ENCODE assay signal across 11 cellular contexts in the genomic region with DNA sequence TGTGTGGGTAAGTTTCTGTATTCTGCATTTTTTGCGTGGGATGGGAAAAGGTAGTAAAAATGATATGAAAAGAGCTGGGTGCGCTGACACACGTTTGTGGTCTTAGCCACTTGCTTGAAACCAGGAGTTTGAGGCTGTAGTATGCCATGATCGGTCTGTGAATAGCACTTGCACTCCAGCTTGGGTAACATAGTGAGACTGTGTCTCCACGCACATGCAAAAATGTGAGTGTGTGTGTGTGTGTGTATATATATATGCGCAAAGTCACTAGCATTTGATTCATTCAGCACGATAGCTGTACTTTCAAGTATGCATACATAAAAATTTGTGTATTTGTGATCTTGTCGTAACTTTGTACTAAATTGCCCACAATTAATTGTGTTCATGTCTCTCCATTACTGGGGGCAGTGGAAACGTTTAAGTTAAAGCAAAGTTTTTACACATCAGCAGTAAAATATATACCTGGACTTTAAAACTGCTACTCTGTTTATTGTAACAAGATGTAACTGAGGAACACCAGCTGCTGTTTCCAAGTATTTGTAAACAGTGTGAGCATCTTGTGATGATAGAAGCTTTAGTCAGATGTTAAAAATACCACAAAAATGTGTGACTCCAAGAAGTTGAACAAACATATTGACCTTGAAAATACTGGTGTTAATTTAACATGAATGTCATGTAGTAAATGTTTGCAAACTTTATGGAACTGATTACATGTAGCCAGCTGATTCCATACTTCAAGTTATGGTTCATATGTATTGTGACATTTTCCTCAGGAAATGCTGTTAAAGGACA. TPM values are rescaled to one million over a fixed set of nuclear protein-coding genes. Genes with fewer than 3 reads are reported as not detected.
DNase-seq lines count a peak whose midpoint lies in the region; ATAC-seq and TF ChIP-seq lines count a peak whose summit lies in the region.
"Had no signal": no experiment of that assay in that cellular context is flagged by ENCODE, and none has a peak within 500 bp of the region (broad histone marks: within the 10 kb centered on the region; RNA-seq: fewer than 3 reads in every experiment).

No MANE protein-coding gene starts in this region.

- H3K27ac ChIP-seq in CD4-positive, CD25-positive, alpha-beta regulatory T cell (ENCODE audit: insufficient read depth, low read length, poor library complexity, severe bottlenecking) = no peak overlapping the region
- peak overlapping the region in 3 of 4 donors; percentile 27 to 43 (median 40) for H3K27ac ChIP-seq in Peyer's patch
- no peak overlapping the region for H3K27ac ChIP-seq in effector memory CD4-positive, alpha-beta T cell (ENCODE audit: insufficient read depth, low read length, poor library complexity, severe bottlenecking)

- no peak for DNase-seq in CD4-positive, CD25-positive, alpha-beta regulatory T cell
- no peak for DNase-seq in Peyer's patch
- DNase-seq in epithelial cell of esophagus (ENCODE audit: low read depth) = peak; percentile 64
- no peak for DNase-seq in nephron progenitor cell
- DNase-seq in activated CD8-positive, alpha-beta memory T cell treated with anti-CD3 and anti-CD28 coated beads, Interleukin-2, amount 50 U/mL, for 48 hours = no peak
- DNase-seq in effector memory CD4-positive, alpha-beta T cell = no peak
- DNase-seq in HT-29 (ENCODE audit: low spot score) = no peak
- DNase-seq: activated B cell treated with CpG ODN at 0.5 μM for 24 hours; NCI-H2227 treated with DMSO at 0.1 percent for 48 hours; stimulated activated CD4-positive, alpha-beta T cell treated with anti-CD3 and anti-CD28 coated beads, Interleukin-4, amount 100 ng/mL, for 4 hours had no signal

- no peaks in the 10 kb centered on the region for H3K4me1 ChIP-seq in CD4-positive, CD25-positive, alpha-beta regulatory T cell (ENCODE audit: control insufficient read depth, insufficient read depth, low read length, poor library complexity, severe bottlenecking)
- peaks cover 0 to 18% (median 2%) of the 10 kb centered on the region in 4 donors for H3K4me1 ChIP-seq in Peyer's patch
- no peaks in the 10 kb centered on the region for H3K4me1 ChIP-seq in effector memory CD4-positive, alpha-beta T cell (ENCODE audit: control insufficient read depth, insufficient read depth, low read length, poor library complexity, severe bottlenecking)

- H3K4me3 Mint-ChIP-seq in CD4-positive, CD25-positive, alpha-beta regulatory T cell = peak overlapping the region in 2 of 4 donors; percentile 2 to 39
- H3K4me3 Mint-ChIP-seq in nephron progenitor cell = no peak overlapping the region
- H3K4me3 Mint-ChIP-seq: activated B cell treated with CpG ODN at 0.5 μM for 24 hours had no signal

- H3K27ac Mint-ChIP-seq in CD4-positive, CD25-positive, alpha-beta regulatory T cell = peak overlapping the region in 2 of 3 donors; percentile 10 to 50
- H3K27ac Mint-ChIP-seq in nephron progenitor cell = peak overlapping the region; percentile 62
- H3K27ac Mint-ChIP-seq: activated B cell treated with CpG ODN at 0.5 μM for 24 hours had no signal

- H3K9me3 Mint-ChIP-seq in CD4-positive, CD25-positive, alpha-beta regulatory T cell = peaks cover 0 to under 1% (median 0%) of the 10 kb centered on the region in 7 donors
- no peaks in the 10 kb centered on the region for H3K9me3 Mint-ChIP-seq in nephron progenitor cell
- H3K9me3 Mint-ChIP-seq: activated B cell treated with CpG ODN at 0.5 μM for 24 hours had no signal

- H3K36me3 ChIP-seq in CD4-positive, CD25-positive, alpha-beta regulatory T cell (ENCODE audit: control insufficient read depth, insufficient read depth, low read length) = peaks cover 24% of the 10 kb centered on the region
- H3K36me3 ChIP-seq in Peyer's patch = no peaks in the 10 kb centered on the region
- peaks cover 14% of the 10 kb centered on the region for H3K36me3 ChIP-seq in effector memory CD4-positive, alpha-beta T cell (ENCODE audit: control insufficient read depth, insufficient read depth, low read length)

- H3K4me1 Mint-ChIP-seq in CD4-positive, CD25-positive, alpha-beta regulatory T cell = peaks cover 39 to 76% (median 65%) of the 10 kb centered on the region in 4 donors
- peaks cover 18% of the 10 kb centered on the region for H3K4me1 Mint-ChIP-seq in nephron progenitor cell

- no peak for TF ChIP-seq CTCF in Peyer's patch (IDR thresholded peaks at IDR 0.05)
- TF ChIP-seq CTCF in epithelial cell of esophagus (IDR thresholded peaks at IDR 0.05; ENCODE audit: insufficient read depth, low read depth, low read length, missing control alignments) = no peak
- TF ChIP-seq CTCF in nephron progenitor cell (IDR thresholded peaks at IDR 0.05) = no peak

- ATAC-seq in CD4-positive, CD25-positive, alpha-beta regulatory T cell (ENCODE audit: low read depth in 2 of 2) = no peak
- no peak for ATAC-seq in GM19467 (IDR thresholded peaks at IDR 0.05; ENCODE audit: unreplicated experiment)

- no peak for TF ChIP-seq POLR2A in Peyer's patch (IDR thresholded peaks at IDR 0.05)

- H3K4me3 ChIP-seq in CD4-positive, CD25-positive, alpha-beta regulatory T cell (ENCODE audit: low read depth, low read length) = peak overlapping the region; percentile 14
- H3K4me3 ChIP-seq in Peyer's patch = no peak overlapping the region
- no peak overlapping the region for H3K4me3 ChIP-seq in epithelial cell of esophagus (ENCODE audit: low read length)
- no peak overlapping the region for H3K4me3 ChIP-seq in effector memory CD4-positive, alpha-beta T cell (ENCODE audit: insufficient read depth, low read depth, low read length, poor library complexity, severe bottlenecking)

- no peaks in the 10 kb centered on the region for H3K27me3 ChIP-seq in CD4-positive, CD25-positive, alpha-beta regulatory T cell (ENCODE audit: control insufficient read depth, insufficient read depth, low read length)
- H3K27me3 ChIP-seq in Peyer's patch = no peaks in the 10 kb centered on the region
- no peaks in the 10 kb centered on the region for H3K27me3 ChIP-seq in effector memory CD4-positive, alpha-beta T cell (replicated peaks; ENCODE audit: control insufficient read depth, insufficient read depth, low read length, poor library complexity, severe bottlenecking)

- H3K9me3 ChIP-seq in CD4-positive, CD25-positive, alpha-beta regulatory T cell (ENCODE audit: control insufficient read depth in 2 of 2, low read length in 2 of 2) = no peaks in the 10 kb centered on the region
- no peaks in the 10 kb centered on the region for H3K9me3 ChIP-seq in Peyer's patch
- no peaks in the 10 kb centered on the region for H3K9me3 ChIP-seq in effector memory CD4-positive, alpha-beta T cell (ENCODE audit: control insufficient read depth, low read length)

- H3K27me3 Mint-ChIP-seq in CD4-positive, CD25-positive, alpha-beta regulatory T cell = no peaks in the 10 kb centered on the region
- no peaks in the 10 kb centered on the region for H3K27me3 Mint-ChIP-seq in nephron progenitor cell (ENCODE audit: low read depth, poor library complexity)
- H3K27me3 Mint-ChIP-seq: activated B cell treated with CpG ODN at 0.5 μM for 24 hours had no signal

- peaks cover 44% of the 10 kb centered on the region for H3K36me3 Mint-ChIP-seq in CD4-positive, CD25-positive, alpha-beta regulatory T cell
- H3K36me3 Mint-ChIP-seq in nephron progenitor cell (ENCODE audit: low read depth) = peaks cover 37% of the 10 kb centered on the region

RNA-seq across cellular contexts. Expression of gene ZRANB1, which starts 1.6 kb away (rescaled TPM):
- total RNA-seq in CD4-positive, CD25-positive, alpha-beta regulatory T cell = 27.8 TPM
- 1 to 10 TPM; 6.6 to 9.4 (median 6.8) TPM for polyA plus RNA-seq in CD4-positive, CD25-positive, alpha-beta regulatory T cell
- 10 to 100 TPM; 10.7 to 18.8 (median 15.5) TPM for total RNA-seq in Peyer's patch
- 7.1 and 8.1 TPM in 2 replicates for total RNA-seq in HT-29 (2014; rRNA removed; shearing (Covaris generic))

Comparison
In these comparisons a context has a peak if more than half of its experiments do, and no peak if none do; other contexts are left out.
1. H3K27ac ChIP-seq: peak in Peyer's patch (3 of 4); none in CD4-positive, CD25-positive, alpha-beta regulatory T cell (single experiment) and effector memory CD4-positive, alpha-beta T cell (single experiment).